Comparison of ENCODE assay signal across 8 cellular contexts in genomic region chr11:90222459-90223247, GRCh38. TPM values are rescaled to one million over a fixed set of nuclear protein-coding genes. Genes with fewer than 3 reads are reported as not detected.
DNase-seq lines count a peak whose midpoint lies in the region; ATAC-seq and TF ChIP-seq lines count a peak whose summit lies in the region.

CHORDC1 (minus strand) TSS chr11:90223049; CDS start chr11:90222954, 95 bp downstream.

- H3K4me3 Mint-ChIP-seq in T-helper 1 cell treated with Interleukin-12 subunit alpha and Interleukin-12 subunit beta and Interleukin-4 antibody, amounts not matched to agents 30 μg/mL and 1 μg/mL, for 36 hours, result peak within 1 kb of the TSS; percentile 98
- H3K4me3 Mint-ChIP-seq in progenitor cell of endocrine pancreas (ENCODE audit: low read depth), result peak within 1 kb of the TSS; percentile 92

- H3K27me3 Mint-ChIP-seq in T-helper 1 cell treated with Interleukin-12 subunit alpha and Interleukin-12 subunit beta and Interleukin-4 antibody, amounts not matched to agents 30 μg/mL and 1 μg/mL, for 36 hours (ENCODE audit: low read depth), result no peaks in the 10 kb centered on the region
- no peaks in the 10 kb centered on the region for H3K27me3 Mint-ChIP-seq in progenitor cell of endocrine pancreas

- intact Hi-C loops in left ventricle myocardium superior (cut with micrococcal nuclease), result no loop called here

- ATAC-seq in HG02852 (IDR thresholded peaks at IDR 0.05; ENCODE audit: unreplicated experiment) (peak; percentile 90), left ventricle myocardium superior (peak; percentile 98)

- H3K9me3 Mint-ChIP-seq in T-helper 1 cell treated with Interleukin-12 subunit alpha and Interleukin-12 subunit beta and Interleukin-4 antibody, amounts not matched to agents 30 μg/mL and 1 μg/mL, for 36 hours, result no peaks in the 10 kb centered on the region
- peaks cover 6% of the 10 kb centered on the region for H3K9me3 Mint-ChIP-seq in progenitor cell of endocrine pancreas (ENCODE audit: low read depth)

- peaks cover 42% of the 10 kb centered on the region for H3K4me1 Mint-ChIP-seq in T-helper 1 cell treated with Interleukin-12 subunit alpha and Interleukin-12 subunit beta and Interleukin-4 antibody, amounts not matched to agents 30 μg/mL and 1 μg/mL, for 36 hours (ENCODE audit: low read depth)
- H3K4me1 Mint-ChIP-seq in progenitor cell of endocrine pancreas (ENCODE audit: low read depth), result peaks cover 24% of the 10 kb centered on the region

- peak; percentile 69 for DNase-seq in NCI-H146 treated with DMSO at 0.1 percent for 48 hours (lab: John Stamatoyannopoulos, UW; ENCODE audit: unreplicated experiment)
- peak; percentile 55 for DNase-seq in amniotic stem cell (lab: John Stamatoyannopoulos, UW)
- peak; percentile 94 for DNase-seq in left ventricle myocardium superior
- DNase-seq in progenitor cell of endocrine pancreas (ENCODE audit: low spot score, unreplicated experiment), result peak; percentile 76
- peak; percentile 93 for DNase-seq in ureter (ENCODE audit: low spot score)

- peaks cover 15% of the 10 kb centered on the region for H3K36me3 Mint-ChIP-seq in T-helper 1 cell treated with Interleukin-12 subunit alpha and Interleukin-12 subunit beta and Interleukin-4 antibody, amounts not matched to agents 30 μg/mL and 1 μg/mL, for 36 hours (ENCODE audit: low read depth)
- H3K36me3 Mint-ChIP-seq in progenitor cell of endocrine pancreas (ENCODE audit: insufficient read depth), result peaks cover 7% of the 10 kb centered on the region

- TF ChIP-seq POLR2A in GM15510 (IDR thresholded peaks at IDR 0.05; ENCODE audit: borderline replicate concordance, extremely low read depth, insufficient read length), result peak; percentile 74

- peak within 1 kb of the TSS; percentile 95 for H3K27ac Mint-ChIP-seq in T-helper 1 cell treated with Interleukin-12 subunit alpha and Interleukin-12 subunit beta and Interleukin-4 antibody, amounts not matched to agents 30 μg/mL and 1 μg/mL, for 36 hours
- H3K27ac Mint-ChIP-seq in progenitor cell of endocrine pancreas, result peak within 1 kb of the TSS; percentile 97

- no peak for TF ChIP-seq CTCF in progenitor cell of endocrine pancreas (IDR thresholded peaks at IDR 0.05; ENCODE audit: unreplicated experiment)

RNA-seq across cellular contexts. Expression of gene CHORDC1, which starts in this region (rescaled TPM):
- total RNA-seq in left ventricle myocardium superior (37.9 TPM), progenitor cell of endocrine pancreas (56.8 and 65.9 TPM in 2 replicates), ureter (38.9 TPM)

Comparison
In these comparisons a context has a peak if more than half of its experiments do, and no peak if none do; other contexts are left out.
1. Peak in every context shown above with its lines: DNase-seq and ATAC-seq.